7 cellular contexts compared by ENCODE assay signal in the genomic region with DNA sequence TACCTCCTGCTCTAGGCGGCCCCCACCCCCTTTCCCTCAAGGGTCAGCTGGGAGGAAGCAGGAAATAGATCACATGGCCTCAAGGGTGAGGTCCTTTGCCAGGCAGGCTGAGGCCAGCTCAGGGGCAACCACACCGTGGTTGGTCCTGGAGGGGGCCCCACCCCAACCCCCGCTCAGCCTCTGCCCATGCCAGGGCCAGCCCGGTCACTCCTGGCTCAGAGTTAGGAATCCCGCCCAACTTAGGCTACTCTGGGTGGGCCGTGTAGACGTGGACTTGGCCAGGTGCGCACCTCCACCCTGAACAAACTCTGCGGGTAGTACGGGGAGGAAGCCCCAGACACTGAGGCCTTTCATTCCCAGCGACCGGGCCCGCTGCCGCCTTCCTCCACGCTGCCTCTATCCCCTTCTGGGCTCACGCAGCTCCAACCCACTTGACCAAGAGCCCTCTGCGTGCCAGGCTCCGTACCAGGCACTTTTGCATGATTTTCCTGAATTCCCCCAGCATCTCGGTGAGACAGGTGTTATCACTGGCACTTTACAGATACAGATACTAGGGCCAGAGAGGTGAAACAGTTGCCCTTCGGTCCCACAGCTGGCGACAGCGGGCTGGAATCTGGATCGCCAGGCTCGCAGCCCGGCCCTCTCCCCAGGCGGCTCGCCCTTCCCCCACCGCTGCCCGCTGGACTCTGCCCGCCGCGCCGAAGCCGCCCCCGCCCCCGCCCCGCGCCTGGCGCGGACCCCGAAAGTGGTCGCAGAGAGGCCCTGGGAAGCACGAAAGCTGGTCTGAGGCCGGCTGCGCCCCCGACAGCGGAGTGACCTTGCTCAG.
DNase-seq lines count a peak whose midpoint lies in the region; ATAC-seq and TF ChIP-seq lines count a peak whose summit lies in the region.

No MANE protein-coding gene starts in this region.

- H3K9ac ChIP-seq in iPS-20b (ENCODE audit: low read depth, low read length): peak overlapping the region; percentile 75

- no peak for ATAC-seq in HG03108 (IDR thresholded peaks at IDR 0.05; ENCODE audit: unreplicated experiment)

- TF ChIP-seq CTCF in GM12865 (IDR thresholded peaks at IDR 0.05; ENCODE audit: insufficient read depth, low read depth, low read length, missing control alignments): no peak

- H3K4me3 ChIP-seq in GM12865 (ENCODE audit: low read depth, low read length): peak overlapping the region; percentile 85
- H3K4me3 ChIP-seq in iPS-20b (ENCODE audit: low read length): peak overlapping the region; percentile 73
- H3K4me3 ChIP-seq in skin epidermis: peak overlapping the region; percentile 51 to 79 (median 65)

- H3K9me3 ChIP-seq in iPS-20b (ENCODE audit: insufficient read depth, low read depth, low read length): no peaks in the 10 kb centered on the region

- H3K27ac ChIP-seq in iPS-20b (ENCODE audit: low read length): no peak overlapping the region
- H3K27ac ChIP-seq in skin epidermis: peak overlapping the region; percentile 36 to 98 (median 91)

- peaks cover 31% of the 10 kb centered on the region for H3K36me3 ChIP-seq in iPS-20b (ENCODE audit: insufficient read depth, low read depth, low read length)

- peak; percentile 52 for DNase-seq in GM12865 (ENCODE audit: low read depth)
- DNase-seq in HCEC 1CT: peak; percentile 51
- peak; percentile 75 to 82 for DNase-seq in NOMO-1 (lab: John Stamatoyannopoulos, UW; ENCODE audit: unreplicated experiment in 2 of 2)
- peak; percentile 74 for DNase-seq in astrocyte of the hippocampus (ENCODE audit: low read depth, low spot score)

- peaks cover 7% of the 10 kb centered on the region; the same call in 1 of the 2 replicates for H3K4me1 ChIP-seq in iPS-20b (ENCODE audit: insufficient read depth, low read length)

- peaks cover 16% of the 10 kb centered on the region for H3K27me3 ChIP-seq in iPS-20b (ENCODE audit: insufficient read depth, low read length)
